1 cellular context compared by ENCODE assay signal in the genomic region with DNA sequence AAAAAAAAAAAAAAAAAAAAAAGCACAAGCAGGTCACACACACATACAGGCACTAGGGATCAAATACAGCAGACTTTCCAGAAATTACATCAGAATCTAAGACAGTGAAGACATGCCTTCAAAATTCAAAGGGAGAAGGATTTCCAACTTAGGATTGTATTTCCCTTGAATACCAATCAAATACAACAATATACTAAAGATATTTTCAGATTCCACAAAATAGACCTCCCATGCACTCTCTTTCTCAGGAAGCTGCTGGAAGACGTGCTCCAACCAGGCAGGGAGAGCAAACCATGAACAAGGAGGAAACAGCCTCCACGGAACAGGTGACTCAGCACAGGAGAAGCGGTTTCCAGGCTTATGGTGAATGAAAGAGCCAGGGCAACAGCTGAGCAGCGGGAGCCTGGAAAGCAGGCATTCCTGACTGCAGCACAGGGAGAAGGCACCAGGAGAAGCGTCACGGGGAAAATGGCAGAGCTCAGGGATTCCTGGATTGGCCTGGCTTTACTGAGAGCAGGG.
A peak's percentile ranks its signal among the peaks of the same experiment; 100 is the strongest.
TF ChIP-seq lines count a peak whose summit lies in the region.

No MANE protein-coding gene starts in this region.

TF ChIP-seq in K562, 482 proteins besides CTCF, POLR2A, EP300 and RAD21 (continued from another document and continues in another):
- TF ChIP-seq, protein P1, sequence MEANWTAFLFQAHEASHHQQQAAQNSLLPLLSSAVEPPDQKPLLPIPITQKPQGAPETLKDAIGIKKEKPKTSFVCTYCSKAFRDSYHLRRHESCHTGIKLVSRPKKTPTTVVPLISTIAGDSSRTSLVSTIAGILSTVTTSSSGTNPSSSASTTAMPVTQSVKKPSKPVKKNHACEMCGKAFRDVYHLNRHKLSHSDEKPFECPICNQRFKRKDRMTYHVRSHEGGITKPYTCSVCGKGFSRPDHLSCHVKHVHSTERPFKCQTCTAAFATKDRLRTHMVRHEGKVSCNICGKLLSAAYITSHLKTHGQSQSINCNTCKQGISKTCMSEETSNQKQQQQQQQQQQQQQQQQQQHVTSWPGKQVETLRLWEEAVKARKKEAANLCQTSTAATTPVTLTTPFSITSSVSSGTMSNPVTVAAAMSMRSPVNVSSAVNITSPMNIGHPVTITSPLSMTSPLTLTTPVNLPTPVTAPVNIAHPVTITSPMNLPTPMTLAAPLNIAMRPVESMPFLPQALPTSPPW (CRISPR knock-in tag; IDR thresholded peaks at IDR 0.05), result peak; percentile 32; the same call in 1 of the 2 replicates
- TF ChIP-seq, protein P2, sequence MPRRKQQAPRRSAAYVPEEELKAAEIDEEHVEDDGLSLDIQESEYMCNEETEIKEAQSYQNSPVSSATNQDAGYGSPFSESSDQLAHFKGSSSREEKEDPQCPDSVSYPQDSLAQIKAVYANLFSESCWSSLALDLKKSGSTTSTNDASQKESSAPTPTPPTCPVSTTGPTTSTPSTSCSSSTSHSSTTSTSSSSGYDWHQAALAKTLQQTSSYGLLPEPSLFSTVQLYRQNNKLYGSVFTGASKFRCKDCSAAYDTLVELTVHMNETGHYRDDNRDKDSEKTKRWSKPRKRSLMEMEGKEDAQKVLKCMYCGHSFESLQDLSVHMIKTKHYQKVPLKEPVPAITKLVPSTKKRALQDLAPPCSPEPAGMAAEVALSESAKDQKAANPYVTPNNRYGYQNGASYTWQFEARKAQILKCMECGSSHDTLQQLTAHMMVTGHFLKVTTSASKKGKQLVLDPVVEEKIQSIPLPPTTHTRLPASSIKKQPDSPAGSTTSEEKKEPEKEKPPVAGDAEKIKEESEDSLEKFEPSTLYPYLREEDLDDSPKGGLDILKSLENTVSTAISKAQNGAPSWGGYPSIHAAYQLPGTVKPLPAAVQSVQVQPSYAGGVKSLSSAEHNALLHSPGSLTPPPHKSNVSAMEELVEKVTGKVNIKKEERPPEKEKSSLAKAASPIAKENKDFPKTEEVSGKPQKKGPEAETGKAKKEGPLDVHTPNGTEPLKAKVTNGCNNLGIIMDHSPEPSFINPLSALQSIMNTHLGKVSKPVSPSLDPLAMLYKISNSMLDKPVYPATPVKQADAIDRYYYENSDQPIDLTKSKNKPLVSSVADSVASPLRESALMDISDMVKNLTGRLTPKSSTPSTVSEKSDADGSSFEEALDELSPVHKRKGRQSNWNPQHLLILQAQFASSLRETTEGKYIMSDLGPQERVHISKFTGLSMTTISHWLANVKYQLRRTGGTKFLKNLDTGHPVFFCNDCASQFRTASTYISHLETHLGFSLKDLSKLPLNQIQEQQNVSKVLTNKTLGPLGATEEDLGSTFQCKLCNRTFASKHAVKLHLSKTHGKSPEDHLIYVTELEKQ (CRISPR knock-in tag; IDR thresholded peaks at IDR 0.05), result no peak
- TF ChIP-seq FOSL1 (tag; conservative IDR thresholded peaks at IDR 0.05), result peak; percentile 83
- no peak for TF ChIP-seq ZZZ3 (IDR thresholded peaks at IDR 0.05)
- no peak for TF ChIP-seq ZNF217 (CRISPR knock-in tag; IDR thresholded peaks at IDR 0.05)
- TF ChIP-seq, protein P3, sequence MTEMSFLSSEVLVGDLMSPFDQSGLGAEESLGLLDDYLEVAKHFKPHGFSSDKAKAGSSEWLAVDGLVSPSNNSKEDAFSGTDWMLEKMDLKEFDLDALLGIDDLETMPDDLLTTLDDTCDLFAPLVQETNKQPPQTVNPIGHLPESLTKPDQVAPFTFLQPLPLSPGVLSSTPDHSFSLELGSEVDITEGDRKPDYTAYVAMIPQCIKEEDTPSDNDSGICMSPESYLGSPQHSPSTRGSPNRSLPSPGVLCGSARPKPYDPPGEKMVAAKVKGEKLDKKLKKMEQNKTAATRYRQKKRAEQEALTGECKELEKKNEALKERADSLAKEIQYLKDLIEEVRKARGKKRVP (CRISPR knock-in tag; IDR thresholded peaks at IDR 0.05), result 0 out of 2 replicates have a peak, but pooled peaks have one; percentile 28
- TF ChIP-seq, protein P4, sequence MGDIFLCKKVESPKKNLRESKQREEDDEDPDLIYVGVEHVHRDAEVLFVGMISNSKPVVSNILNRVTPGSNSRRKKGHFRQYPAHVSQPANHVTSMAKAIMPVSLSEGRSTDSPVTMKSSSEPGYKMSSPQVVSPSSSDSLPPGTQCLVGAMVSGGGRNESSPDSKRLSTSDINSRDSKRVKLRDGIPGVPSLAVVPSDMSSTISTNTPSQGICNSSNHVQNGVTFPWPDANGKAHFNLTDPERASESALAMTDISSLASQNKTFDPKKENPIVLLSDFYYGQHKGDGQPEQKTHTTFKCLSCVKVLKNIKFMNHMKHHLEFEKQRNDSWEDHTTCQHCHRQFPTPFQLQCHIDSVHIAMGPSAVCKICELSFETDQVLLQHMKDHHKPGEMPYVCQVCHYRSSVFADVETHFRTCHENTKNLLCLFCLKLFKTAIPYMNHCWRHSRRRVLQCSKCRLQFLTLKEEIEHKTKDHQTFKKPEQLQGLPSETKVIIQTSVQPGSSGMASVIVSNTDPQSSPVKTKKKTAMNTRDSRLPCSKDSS (IDR thresholded peaks at IDR 0.05; ENCODE audit: low read depth, partially characterized antibody), result no peak
- TF ChIP-seq ADNP (tag; IDR thresholded peaks at IDR 0.05), result no peak
- no peak for TF ChIP-seq E2F3 (CRISPR knock-in tag; IDR thresholded peaks at IDR 0.05)
- TF ChIP-seq KDM2B (CRISPR knock-in tag; IDR thresholded peaks at IDR 0.05), result no peak
- TF ChIP-seq ZNF175 (CRISPR knock-in tag; IDR thresholded peaks at IDR 0.05; ENCODE audit: low read depth), result peak; percentile 78; the same call in 1 of the 2 replicates
- TF ChIP-seq EP400 (IDR thresholded peaks at IDR 0.05), result peak; percentile 69; the same call in 1 of the 2 replicates
- TF ChIP-seq POLR2B (IDR thresholded peaks at IDR 0.05; ENCODE audit: low read depth, partially characterized antibody), result no peak
- TF ChIP-seq ZNF146 (CRISPR knock-in tag; IDR thresholded peaks at IDR 0.05; ENCODE audit: unreplicated experiment), result no peak
- TF ChIP-seq NFRKB (IDR thresholded peaks at IDR 0.05; ENCODE audit: low read depth), result peak; percentile 57; the same call in 1 of the 2 replicates
- TF ChIP-seq, protein P5, sequence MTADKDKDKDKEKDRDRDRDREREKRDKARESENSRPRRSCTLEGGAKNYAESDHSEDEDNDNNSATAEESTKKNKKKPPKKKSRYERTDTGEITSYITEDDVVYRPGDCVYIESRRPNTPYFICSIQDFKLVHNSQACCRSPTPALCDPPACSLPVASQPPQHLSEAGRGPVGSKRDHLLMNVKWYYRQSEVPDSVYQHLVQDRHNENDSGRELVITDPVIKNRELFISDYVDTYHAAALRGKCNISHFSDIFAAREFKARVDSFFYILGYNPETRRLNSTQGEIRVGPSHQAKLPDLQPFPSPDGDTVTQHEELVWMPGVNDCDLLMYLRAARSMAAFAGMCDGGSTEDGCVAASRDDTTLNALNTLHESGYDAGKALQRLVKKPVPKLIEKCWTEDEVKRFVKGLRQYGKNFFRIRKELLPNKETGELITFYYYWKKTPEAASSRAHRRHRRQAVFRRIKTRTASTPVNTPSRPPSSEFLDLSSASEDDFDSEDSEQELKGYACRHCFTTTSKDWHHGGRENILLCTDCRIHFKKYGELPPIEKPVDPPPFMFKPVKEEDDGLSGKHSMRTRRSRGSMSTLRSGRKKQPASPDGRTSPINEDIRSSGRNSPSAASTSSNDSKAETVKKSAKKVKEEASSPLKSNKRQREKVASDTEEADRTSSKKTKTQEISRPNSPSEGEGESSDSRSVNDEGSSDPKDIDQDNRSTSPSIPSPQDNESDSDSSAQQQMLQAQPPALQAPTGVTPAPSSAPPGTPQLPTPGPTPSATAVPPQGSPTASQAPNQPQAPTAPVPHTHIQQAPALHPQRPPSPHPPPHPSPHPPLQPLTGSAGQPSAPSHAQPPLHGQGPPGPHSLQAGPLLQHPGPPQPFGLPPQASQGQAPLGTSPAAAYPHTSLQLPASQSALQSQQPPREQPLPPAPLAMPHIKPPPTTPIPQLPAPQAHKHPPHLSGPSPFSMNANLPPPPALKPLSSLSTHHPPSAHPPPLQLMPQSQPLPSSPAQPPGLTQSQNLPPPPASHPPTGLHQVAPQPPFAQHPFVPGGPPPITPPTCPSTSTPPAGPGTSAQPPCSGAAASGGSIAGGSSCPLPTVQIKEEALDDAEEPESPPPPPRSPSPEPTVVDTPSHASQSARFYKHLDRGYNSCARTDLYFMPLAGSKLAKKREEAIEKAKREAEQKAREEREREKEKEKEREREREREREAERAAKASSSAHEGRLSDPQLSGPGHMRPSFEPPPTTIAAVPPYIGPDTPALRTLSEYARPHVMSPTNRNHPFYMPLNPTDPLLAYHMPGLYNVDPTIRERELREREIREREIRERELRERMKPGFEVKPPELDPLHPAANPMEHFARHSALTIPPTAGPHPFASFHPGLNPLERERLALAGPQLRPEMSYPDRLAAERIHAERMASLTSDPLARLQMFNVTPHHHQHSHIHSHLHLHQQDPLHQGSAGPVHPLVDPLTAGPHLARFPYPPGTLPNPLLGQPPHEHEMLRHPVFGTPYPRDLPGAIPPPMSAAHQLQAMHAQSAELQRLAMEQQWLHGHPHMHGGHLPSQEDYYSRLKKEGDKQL (CRISPR knock-in tag; IDR thresholded peaks at IDR 0.05; ENCODE audit: borderline replicate concordance), result no peak
- no peak for TF ChIP-seq FOXA1 (IDR thresholded peaks at IDR 0.05; ENCODE audit: borderline replicate concordance)
- TF ChIP-seq, protein P6, sequence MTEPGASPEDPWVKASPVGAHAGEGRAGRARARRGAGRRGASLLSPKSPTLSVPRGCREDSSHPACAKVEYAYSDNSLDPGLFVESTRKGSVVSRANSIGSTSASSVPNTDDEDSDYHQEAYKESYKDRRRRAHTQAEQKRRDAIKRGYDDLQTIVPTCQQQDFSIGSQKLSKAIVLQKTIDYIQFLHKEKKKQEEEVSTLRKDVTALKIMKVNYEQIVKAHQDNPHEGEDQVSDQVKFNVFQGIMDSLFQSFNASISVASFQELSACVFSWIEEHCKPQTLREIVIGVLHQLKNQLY (CRISPR knock-in tag; conservative IDR thresholded peaks at IDR 0.05), result no peak
- TF ChIP-seq ZNF23 (CRISPR knock-in tag; IDR thresholded peaks at IDR 0.05), result no peak
- TF ChIP-seq, protein P7, sequence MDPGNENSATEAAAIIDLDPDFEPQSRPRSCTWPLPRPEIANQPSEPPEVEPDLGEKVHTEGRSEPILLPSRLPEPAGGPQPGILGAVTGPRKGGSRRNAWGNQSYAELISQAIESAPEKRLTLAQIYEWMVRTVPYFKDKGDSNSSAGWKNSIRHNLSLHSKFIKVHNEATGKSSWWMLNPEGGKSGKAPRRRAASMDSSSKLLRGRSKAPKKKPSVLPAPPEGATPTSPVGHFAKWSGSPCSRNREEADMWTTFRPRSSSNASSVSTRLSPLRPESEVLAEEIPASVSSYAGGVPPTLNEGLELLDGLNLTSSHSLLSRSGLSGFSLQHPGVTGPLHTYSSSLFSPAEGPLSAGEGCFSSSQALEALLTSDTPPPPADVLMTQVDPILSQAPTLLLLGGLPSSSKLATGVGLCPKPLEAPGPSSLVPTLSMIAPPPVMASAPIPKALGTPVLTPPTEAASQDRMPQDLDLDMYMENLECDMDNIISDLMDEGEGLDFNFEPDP (CRISPR knock-in tag; IDR thresholded peaks at IDR 0.05), result no peak
- no peak for TF ChIP-seq FOXA3 (CRISPR knock-in tag; conservative IDR thresholded peaks at IDR 0.05 in 1 of 2, IDR thresholded peaks at IDR 0.05 in 1 of 2)
- TF ChIP-seq CBFA2T2 (conservative IDR thresholded peaks at IDR 0.05), result no peak
- TF ChIP-seq, protein P8, sequence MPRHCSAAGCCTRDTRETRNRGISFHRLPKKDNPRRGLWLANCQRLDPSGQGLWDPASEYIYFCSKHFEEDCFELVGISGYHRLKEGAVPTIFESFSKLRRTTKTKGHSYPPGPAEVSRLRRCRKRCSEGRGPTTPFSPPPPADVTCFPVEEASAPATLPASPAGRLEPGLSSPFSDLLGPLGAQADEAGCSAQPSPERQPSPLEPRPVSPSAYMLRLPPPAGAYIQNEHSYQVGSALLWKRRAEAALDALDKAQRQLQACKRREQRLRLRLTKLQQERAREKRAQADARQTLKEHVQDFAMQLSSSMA (CRISPR knock-in tag; IDR thresholded peaks at IDR 0.05), result no peak
- TF ChIP-seq, protein P9, sequence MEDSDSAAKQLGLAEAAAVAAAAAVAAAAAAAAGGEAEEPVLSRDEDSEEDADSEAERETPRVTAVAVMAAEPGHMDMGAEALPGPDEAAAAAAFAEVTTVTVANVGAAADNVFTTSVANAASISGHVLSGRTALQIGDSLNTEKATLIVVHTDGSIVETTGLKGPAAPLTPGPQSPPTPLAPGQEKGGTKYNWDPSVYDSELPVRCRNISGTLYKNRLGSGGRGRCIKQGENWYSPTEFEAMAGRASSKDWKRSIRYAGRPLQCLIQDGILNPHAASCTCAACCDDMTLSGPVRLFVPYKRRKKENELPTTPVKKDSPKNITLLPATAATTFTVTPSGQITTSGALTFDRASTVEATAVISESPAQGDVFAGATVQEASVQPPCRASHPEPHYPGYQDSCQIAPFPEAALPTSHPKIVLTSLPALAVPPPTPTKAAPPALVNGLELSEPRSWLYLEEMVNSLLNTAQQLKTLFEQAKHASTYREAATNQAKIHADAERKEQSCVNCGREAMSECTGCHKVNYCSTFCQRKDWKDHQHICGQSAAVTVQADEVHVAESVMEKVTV (CRISPR knock-in tag; IDR thresholded peaks at IDR 0.05), result no peak
- no peak for TF ChIP-seq KDM5B (IDR thresholded peaks at IDR 0.05; ENCODE audit: insufficient replicate concordance, low read depth, low read length)
- TF ChIP-seq JUND (IDR thresholded peaks at IDR 0.05; ENCODE audit: borderline replicate concordance, low read depth, low read length), result peak; percentile 37; the same call in 1 of the 2 replicates
- peak; percentile 65; the same call in 1 of the 3 replicates for TF ChIP-seq JUND (tag; IDR thresholded peaks at IDR 0.05; ENCODE audit: borderline replicate concordance, low read depth, low read length)
- TF ChIP-seq NRF1 (conservative IDR thresholded peaks at IDR 0.05 in 1 of 2, IDR thresholded peaks at IDR 0.05 in 1 of 2), result no peak
- TF ChIP-seq KHSRP (IDR thresholded peaks at IDR 0.05), result no peak
- peak; percentile 64; the same call in 1 of the 2 replicates for TF ChIP-seq ZNF316 (IDR thresholded peaks at IDR 0.05)
- no peak for TF ChIP-seq MYBL2 (IDR thresholded peaks at IDR 0.05; ENCODE audit: low read depth)
- no peak for TF ChIP-seq MYBL2 (CRISPR knock-in tag; IDR thresholded peaks at IDR 0.05; ENCODE audit: borderline replicate concordance)
- no peak for TF ChIP-seq SP2 (IDR thresholded peaks at IDR 0.05; ENCODE audit: extremely low read depth, low read depth, low read length, poor library complexity, severe bottlenecking)
- no peak for TF ChIP-seq NELFE (IDR thresholded peaks at IDR 0.05; ENCODE audit: insufficient read depth, insufficient read length)
- no peak for TF ChIP-seq ZNF41 (CRISPR knock-in tag; conservative IDR thresholded peaks at IDR 0.05)
- peak; percentile 92 for TF ChIP-seq ZNF384 (IDR thresholded peaks at IDR 0.05; ENCODE audit: low read depth, low read length)
- TF ChIP-seq ZNF197 (CRISPR knock-in tag; IDR thresholded peaks at IDR 0.05; ENCODE audit: low read depth), result peak; percentile 71; the same call in 1 of the 2 replicates
- peak; percentile 26 to 50; a peak in 2 of 4 replicates for TF ChIP-seq TRIM24 (IDR thresholded peaks at IDR 0.05)
- TF ChIP-seq ZEB2 (IDR thresholded peaks at IDR 0.05), result no peak
